In the genomic region with DNA sequence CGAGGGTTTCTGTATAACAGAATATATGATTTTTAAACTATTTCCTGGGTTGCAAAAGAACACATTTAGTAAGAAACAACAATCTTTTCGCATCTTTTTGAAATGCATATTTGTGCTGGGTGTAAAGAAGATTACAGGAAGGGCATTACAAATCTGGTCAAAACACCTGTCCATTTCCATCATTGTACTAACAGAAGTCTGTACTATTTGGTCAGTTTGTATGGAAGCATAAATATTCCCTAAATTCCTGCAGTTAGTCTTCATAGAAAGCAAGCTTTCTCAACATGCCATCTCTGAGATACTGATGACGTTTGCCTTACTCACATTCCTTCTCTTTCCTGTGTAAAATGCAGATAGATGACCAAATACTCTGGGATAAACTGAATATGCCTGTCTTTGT, we compare ENCODE assay signal across 25 cellular contexts.
"Had no signal": no experiment of that assay in that cellular context is flagged by ENCODE, and none has a peak within 500 bp of the region (broad histone marks: within the 10 kb centered on the region; RNA-seq: fewer than 3 reads in every experiment).

No MANE protein-coding gene starts in this region.

- H3K4me3 Mint-ChIP-seq: activated B cell treated with CpG ODN at 0.5 μM for 24 hours; activated CD4-positive, alpha-beta memory T cell treated with anti-CD3 and anti-CD28 coated beads, Interleukin-2, amount 10 ng/mL, durations not matched to agents 7 days and 5 days; activated CD4-positive, alpha-beta T cell treated with anti-CD3 and anti-CD28 coated beads for 36 hours; activated naive CD4-positive, alpha-beta T cell treated with anti-CD3 and anti-CD28 coated beads for 36 hours; activated naive CD8-positive, alpha-beta T cell; activated T-helper 17 cell treated with anti-CD3 and anti-CD28 coated beads, Interleukin-2, amount 50 U/mL, for 72 hours; T-helper 17 cell had no signal

- H3K9me3 ChIP-seq: MG63 had no signal

- H3K36me3 Mint-ChIP-seq: activated naive CD8-positive, alpha-beta T cell had no signal

- ATAC-seq: activated CD4-positive, alpha-beta T cell treated with anti-CD3 and anti-CD28 coated beads for 36 hours; activated T-helper 17 cell treated with anti-CD3 and anti-CD28 coated beads, Interleukin-2, amount 50 U/mL, for 72 hours; T-helper 17 cell had no signal

- H3K27me3 ChIP-seq: brain microvascular endothelial cell, MG63 had no signal

- H3K4me1 Mint-ChIP-seq: activated T-helper 17 cell treated with anti-CD3 and anti-CD28 coated beads, Interleukin-2, amount 50 U/mL, for 72 hours had no signal

- H3K27ac Mint-ChIP-seq: activated B cell treated with CpG ODN at 0.5 μM for 24 hours; activated CD4-positive, alpha-beta memory T cell treated with anti-CD3 and anti-CD28 coated beads, Interleukin-2, amount 10 ng/mL, durations not matched to agents 7 days and 5 days; activated CD4-positive, alpha-beta T cell treated with anti-CD3 and anti-CD28 coated beads for 36 hours; activated naive CD4-positive, alpha-beta T cell treated with anti-CD3 and anti-CD28 coated beads for 36 hours; activated naive CD8-positive, alpha-beta T cell; activated T-helper 17 cell treated with anti-CD3 and anti-CD28 coated beads, Interleukin-2, amount 50 U/mL, for 72 hours; T-helper 17 cell had no signal

- DNase-seq: activated B cell treated with CpG ODN at 0.5 μM for 24 hours; activated CD4-positive, alpha-beta memory T cell treated with anti-CD3 and anti-CD28 coated beads, Interleukin-2, amount 10 ng/mL, durations not matched to agents 7 days and 5 days; activated CD4-positive, alpha-beta T cell treated with anti-CD3 and anti-CD28 coated beads for 36 hours; activated CD4-positive, alpha-beta T cell treated with anti-CD3 and anti-CD28 coated beads, Interleukin-2, amount 50 U/mL, for 1 hour; activated gamma-delta T cell; activated naive CD4-positive, alpha-beta T cell treated with anti-CD3 and anti-CD28 coated beads for 36 hours; activated T-cell treated with anti-CD3 and anti-CD28 coated beads for 4 hours; activated T-cell treated with anti-CD3 and anti-CD28 coated beads, Interleukin-2, amount 50 U/mL, for 48 hours; brain microvascular endothelial cell; cerebellar nuclear complex; KG1; MG63; MV-4-11; NCI-H1092 treated with DMSO at 0.1 percent for 48 hours; NCI-H1417 treated with DMSO at 0.1 percent for 48 hours; NCI-H1694; NCI-H2029; NCI-H2107; NCI-H510A treated with DMSO at 0.1 percent for 48 hours; NCI-H69; SHP77 treated with DMSO at 0.1 percent for 48 hours; T-helper 17 cell; T-helper 9 cell had no signal

- H3K36me3 ChIP-seq: brain microvascular endothelial cell, MG63 had no signal

- H3K4me3 ChIP-seq: MG63 had no signal

- H3K27ac ChIP-seq: brain microvascular endothelial cell had no signal

- H3K9me3 Mint-ChIP-seq: activated B cell treated with CpG ODN at 0.5 μM for 24 hours; activated CD4-positive, alpha-beta memory T cell treated with anti-CD3 and anti-CD28 coated beads, Interleukin-2, amount 10 ng/mL, durations not matched to agents 7 days and 5 days; activated naive CD4-positive, alpha-beta T cell treated with anti-CD3 and anti-CD28 coated beads for 36 hours; activated T-helper 17 cell treated with anti-CD3 and anti-CD28 coated beads, Interleukin-2, amount 50 U/mL, for 72 hours had no signal
